Comparison of ENCODE assay signal across 9 cellular contexts in genomic region chr1:198788561-198789064, GRCh38.
DNase-seq lines count a peak whose midpoint lies in the region; ATAC-seq and TF ChIP-seq lines count a peak whose summit lies in the region.
"Had no signal": no experiment of that assay in that cellular context is flagged by ENCODE, and none has a peak within 500 bp of the region (broad histone marks: within the 10 kb centered on the region; RNA-seq: fewer than 3 reads in every experiment).

No MANE protein-coding gene starts in this region.

- ATAC-seq in GM19025 (IDR thresholded peaks at IDR 0.05; ENCODE audit: low read depth, unreplicated experiment), result peak; percentile 69
- peak; percentile 86 for ATAC-seq in HG03175 (IDR thresholded peaks at IDR 0.05; ENCODE audit: unreplicated experiment)
- peak in 2 of 4 experiments; percentile 23 to 77 for ATAC-seq in T-cell (replicated peaks in 1 of 4)
- peak; percentile 62 for ATAC-seq in left lobe of liver

- peaks cover 0 to 12% (median 0%) of the 10 kb centered on the region in 3 donors for H3K9me3 Mint-ChIP-seq in T-cell

- no peak overlapping the region for H3K4me3 Mint-ChIP-seq in T-cell

- no peak overlapping the region for H3K4me3 ChIP-seq in effector memory CD4-positive, alpha-beta T cell (ENCODE audit: insufficient read depth, low read depth, low read length, poor library complexity, severe bottlenecking)
- no peak overlapping the region for H3K4me3 ChIP-seq in thyroid gland (replicated peaks in 1 of 3)
- H3K4me3 ChIP-seq: heart left ventricle had no signal

- intact Hi-C loops in thyroid gland (cut with DNase I), result no loop called here

- no peak overlapping the region for H3K27ac Mint-ChIP-seq in T-cell

- H3K4me1 ChIP-seq in effector memory CD4-positive, alpha-beta T cell (ENCODE audit: control insufficient read depth, insufficient read depth, low read length, poor library complexity, severe bottlenecking), result no peaks in the 10 kb centered on the region
- no peaks in the 10 kb centered on the region for H3K4me1 ChIP-seq in thyroid gland

- H3K27ac ChIP-seq in effector memory CD4-positive, alpha-beta T cell (ENCODE audit: insufficient read depth, low read length, poor library complexity, severe bottlenecking), result no peak overlapping the region
- H3K27ac ChIP-seq in thyroid gland, result no peak overlapping the region
- H3K27ac ChIP-seq: heart left ventricle had no signal

- WGBS in thyroid gland, 2 donors, result 55 to 56% methylated on average over 3 of the region's 3 CpGs

- peaks cover 0 to 5% (median 1%) of the 10 kb centered on the region in 3 donors for H3K4me1 Mint-ChIP-seq in T-cell

- POLR2A ChIA-PET in T-cell (lab: Charles Lee), result no interaction called here

- no peak for TF ChIP-seq POLR2A in thyroid gland (IDR thresholded peaks at IDR 0.05)

- H3K36me3 ChIP-seq in effector memory CD4-positive, alpha-beta T cell (ENCODE audit: control insufficient read depth, insufficient read depth, low read length), result no peaks in the 10 kb centered on the region
- no peaks in the 10 kb centered on the region for H3K36me3 ChIP-seq in thyroid gland
- H3K36me3 ChIP-seq: heart left ventricle had no signal

- peak; percentile 9 for DNase-seq in CD1c-positive myeloid dendritic cell (ENCODE audit: extremely low spot score)
- DNase-seq in T-cell, result peak in 26 of 34 experiments; percentile 1 to 49 (median 22)
- no peak for DNase-seq in left lobe of liver (ENCODE audit: low spot score)
- no peak for DNase-seq in NCI-H526 treated with DMSO at 0.1 percent for 48 hours (lab: John Stamatoyannopoulos, UW)
- no peak for DNase-seq in effector memory CD4-positive, alpha-beta T cell
- no peak for DNase-seq in thyroid gland
- DNase-seq: heart left ventricle had no signal

- CTCF ChIA-PET in T-cell (lab: Charles Lee), result no interaction called here

- H3K36me3 Mint-ChIP-seq in T-cell, result no peaks in the 10 kb centered on the region

- H3K27me3 ChIP-seq in effector memory CD4-positive, alpha-beta T cell (replicated peaks; ENCODE audit: control insufficient read depth, insufficient read depth, low read length, poor library complexity, severe bottlenecking), result no peaks in the 10 kb centered on the region
- no peaks in the 10 kb centered on the region for H3K27me3 ChIP-seq in thyroid gland
- H3K27me3 ChIP-seq: heart left ventricle had no signal

- TF ChIP-seq CTCF in thyroid gland (IDR thresholded peaks at IDR 0.05), result no peak

- no peaks in the 10 kb centered on the region for H3K9me3 ChIP-seq in effector memory CD4-positive, alpha-beta T cell (ENCODE audit: control insufficient read depth, low read length)
- H3K9me3 ChIP-seq in thyroid gland, result no peaks in the 10 kb centered on the region
- H3K9me3 ChIP-seq: heart left ventricle had no signal

- H3K27me3 Mint-ChIP-seq in T-cell, result peaks cover 0 to 4% of the 10 kb centered on the region in 2 donors

Comparison
In these comparisons a context has a peak if more than half of its experiments do, and no peak if none do; other contexts are left out.
1. DNase-seq: peak in CD1c-positive myeloid dendritic cell (single experiment) and T-cell (26 of 34); none in left lobe of liver (single experiment), NCI-H526 treated with DMSO at 0.1 percent for 48 hours (single experiment), effector memory CD4-positive, alpha-beta T cell (0 of 3) and thyroid gland (0 of 2).